ENCODE assay signal across 28 cellular contexts in the genomic region with DNA sequence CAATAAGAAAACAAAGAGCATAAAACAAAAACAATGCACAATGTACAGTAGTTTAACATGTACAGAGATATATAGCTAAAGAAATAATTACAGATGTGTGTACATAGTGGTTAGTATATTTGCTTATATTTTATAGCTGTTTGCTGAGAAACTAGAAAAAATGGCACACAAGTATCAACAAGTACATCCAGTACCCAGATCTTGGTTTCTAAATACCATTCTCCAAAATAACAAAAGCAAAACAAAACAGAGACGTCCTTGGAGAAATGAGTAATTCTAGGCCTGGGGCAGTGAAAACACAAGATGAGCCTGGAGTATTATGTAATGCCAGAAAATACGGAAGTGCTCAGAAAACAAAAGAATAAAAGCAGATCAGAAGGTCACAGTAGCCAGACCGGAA.
DNase-seq lines count a peak whose midpoint lies in the region; ATAC-seq and TF ChIP-seq lines count a peak whose summit lies in the region.
"Had no signal": no experiment of that assay in that cellular context is flagged by ENCODE, and none has a peak within 500 bp of the region (broad histone marks: within the 10 kb centered on the region; RNA-seq: fewer than 3 reads in every experiment).

No MANE protein-coding gene starts in this region.

- no peaks in the 10 kb centered on the region for H3K4me1 ChIP-seq in foreskin keratinocyte
- H3K4me1 ChIP-seq: BLaER1 treated with 17β-estradiol and CSF1 and Interleukin-3, amounts not matched to agents 10 nM and 100 nM; HAP-1; heart left ventricle had no signal

- in situ Hi-C loops in brain microvascular endothelial cell (cut with HindIII; ENCODE audit: low pct_ligation_motif_present, low sequenced_read_pairs), result no loop called here

- H3K27ac ChIP-seq in brain microvascular endothelial cell, result no peak overlapping the region
- H3K27ac ChIP-seq in foreskin keratinocyte, result no peak overlapping the region
- H3K27ac ChIP-seq: BLaER1 treated with 17β-estradiol and CSF1 and Interleukin-3, amounts not matched to agents 10 nM and 100 nM; dorsolateral prefrontal cortex; heart left ventricle had no signal

- POLR2A ChIA-PET in HEK293T (lab: Yijun Ruan, JAX), result no interaction called here

- no peak for TF ChIP-seq CTCF in brain microvascular endothelial cell (IDR thresholded peaks at IDR 0.05; ENCODE audit: low read depth, low read length, missing control alignments)
- no peak for TF ChIP-seq CTCF in foreskin keratinocyte (conservative IDR thresholded peaks at IDR 0.05)

- peak; percentile 3 for DNase-seq in H4 (ENCODE audit: low spot score)
- peak; percentile 68 for DNase-seq in MV-4-11 (lab: John Stamatoyannopoulos, UW)
- DNase-seq in brain microvascular endothelial cell, result peak; percentile 20
- DNase-seq in foreskin keratinocyte, result peak; percentile 40 to 73
- DNase-seq in activated naive CD4-positive, alpha-beta T cell (lab: John Stamatoyannopoulos, UW), result no peak
- no peak for DNase-seq in HEK293T (ENCODE audit: extremely low spot score)
- no peak for DNase-seq in AML-193 (lab: John Stamatoyannopoulos, UW)
- DNase-seq in stimulated activated effector memory CD8-positive, alpha-beta T cell treated with anti-CD3 and anti-CD28 coated beads, Interleukin-12 subunit alpha, Interleukin-12 subunit beta, amount 100 ng/mL, for 72 hours (ENCODE audit: low spot score in 2 of 2), result no peak
- DNase-seq: activated CD4-positive, alpha-beta memory T cell treated with anti-CD3 and anti-CD28 coated beads, Interleukin-2, amount 10 ng/mL, durations not matched to agents 7 days and 5 days; activated CD4-positive, CD25-positive, alpha-beta regulatory T cell treated with anti-CD3 and anti-CD28 coated beads, Interleukin-2, amount 50 U/mL, for 72 hours; activated CD8-positive, alpha-beta memory T cell treated with anti-CD3 and anti-CD28 coated beads, Interleukin-2, amount 50 U/mL, for 48 hours; central memory CD4-positive, alpha-beta T cell; DMS79 treated with DMSO at 0.1 percent for 48 hours; dorsolateral prefrontal cortex; heart left ventricle; Karpas-422; NCI-H1105 treated with DMSO at 0.1 percent for 48 hours; NCI-H2029; NCI-H526 treated with DMSO at 0.1 percent for 48 hours; retina; stimulated activated CD4-positive, alpha-beta T cell treated with anti-CD3 and anti-CD28 coated beads, Interleukin-2, amount 100 ng/mL, for 24 hours had no signal

- H3K4me3 Mint-ChIP-seq in stimulated activated effector memory CD8-positive, alpha-beta T cell treated with anti-CD3 and anti-CD28 coated beads, Interleukin-12 subunit alpha, Interleukin-12 subunit beta, amount 100 ng/mL, for 72 hours, result no peak overlapping the region
- H3K4me3 Mint-ChIP-seq: activated CD4-positive, alpha-beta memory T cell treated with anti-CD3 and anti-CD28 coated beads, Interleukin-2, amount 10 ng/mL, durations not matched to agents 7 days and 5 days; activated naive CD4-positive, alpha-beta T cell treated with anti-CD3 and anti-CD28 coated beads, Interleukin-2, amount 50 U/mL, for 24 hours; natural killer cell treated with Interleukin-12 subunit alpha and Interleukin-12 subunit beta and Interleukin-15 and Interleukin-18, amount 100 ng/mL, for 72 hours; T-helper 1 cell treated with Interleukin-12 subunit alpha and Interleukin-12 subunit beta and Interleukin-4 antibody, amounts not matched to agents 30 μg/mL and 1 μg/mL, for 36 hours; type B pancreatic cell had no signal

- H3K36me3 Mint-ChIP-seq in stimulated activated effector memory CD8-positive, alpha-beta T cell treated with anti-CD3 and anti-CD28 coated beads, Interleukin-12 subunit alpha, Interleukin-12 subunit beta, amount 100 ng/mL, for 72 hours, result no peaks in the 10 kb centered on the region
- H3K36me3 Mint-ChIP-seq: activated naive CD4-positive, alpha-beta T cell treated with anti-CD3 and anti-CD28 coated beads, Interleukin-2, amount 50 U/mL, for 24 hours; natural killer cell treated with Interleukin-12 subunit alpha and Interleukin-12 subunit beta and Interleukin-15 and Interleukin-18, amount 100 ng/mL, for 72 hours; type B pancreatic cell had no signal

- H3K4me3 ChIP-seq in brain microvascular endothelial cell (ENCODE audit: low read depth, low read length), result no peak overlapping the region
- H3K4me3 ChIP-seq: BLaER1 treated with 17β-estradiol and CSF1 and Interleukin-3, amounts not matched to agents 10 nM and 100 nM; dorsolateral prefrontal cortex; HAP-1; heart left ventricle; smooth muscle cell had no signal

- CTCF ChIA-PET in HEK293T (lab: Yijun Ruan, JAX), result no interaction called here

- H3K4me1 Mint-ChIP-seq in stimulated activated effector memory CD8-positive, alpha-beta T cell treated with anti-CD3 and anti-CD28 coated beads, Interleukin-12 subunit alpha, Interleukin-12 subunit beta, amount 100 ng/mL, for 72 hours, result no peaks in the 10 kb centered on the region
- H3K4me1 Mint-ChIP-seq: activated CD4-positive, alpha-beta memory T cell treated with anti-CD3 and anti-CD28 coated beads, Interleukin-2, amount 10 ng/mL, durations not matched to agents 7 days and 5 days; activated naive CD4-positive, alpha-beta T cell treated with anti-CD3 and anti-CD28 coated beads, Interleukin-2, amount 50 U/mL, for 24 hours had no signal

- no peak overlapping the region for H3K27ac Mint-ChIP-seq in stimulated activated effector memory CD8-positive, alpha-beta T cell treated with anti-CD3 and anti-CD28 coated beads, Interleukin-12 subunit alpha, Interleukin-12 subunit beta, amount 100 ng/mL, for 72 hours
- H3K27ac Mint-ChIP-seq: activated CD4-positive, alpha-beta memory T cell treated with anti-CD3 and anti-CD28 coated beads, Interleukin-2, amount 10 ng/mL, durations not matched to agents 7 days and 5 days; activated naive CD4-positive, alpha-beta T cell treated with anti-CD3 and anti-CD28 coated beads, Interleukin-2, amount 50 U/mL, for 24 hours; natural killer cell treated with Interleukin-12 subunit alpha and Interleukin-12 subunit beta and Interleukin-15 and Interleukin-18, amount 100 ng/mL, for 72 hours; T-helper 1 cell treated with Interleukin-12 subunit alpha and Interleukin-12 subunit beta and Interleukin-4 antibody, amounts not matched to agents 30 μg/mL and 1 μg/mL, for 36 hours; type B pancreatic cell had no signal

- H3K27me3 ChIP-seq in brain microvascular endothelial cell (replicated peaks), result no peaks in the 10 kb centered on the region
- H3K27me3 ChIP-seq in foreskin keratinocyte, result no peaks in the 10 kb centered on the region
- H3K27me3 ChIP-seq: heart left ventricle had no signal

- no peaks in the 10 kb centered on the region for H3K36me3 ChIP-seq in brain microvascular endothelial cell (replicated peaks)
- H3K36me3 ChIP-seq: BLaER1 treated with 17β-estradiol and CSF1 and Interleukin-3, amounts not matched to agents 10 nM and 100 nM; HAP-1; heart left ventricle had no signal

- ATAC-seq in foreskin keratinocyte, result peak; percentile 35
- ATAC-seq in stimulated activated effector memory CD8-positive, alpha-beta T cell treated with anti-CD3 and anti-CD28 coated beads, Interleukin-12 subunit alpha, Interleukin-12 subunit beta, amount 100 ng/mL, for 72 hours, result no peak
- ATAC-seq: heart left ventricle; natural killer cell treated with Interleukin-12 subunit alpha and Interleukin-12 subunit beta and Interleukin-15 and Interleukin-18, amount 100 ng/mL, for 72 hours had no signal

- peaks cover 2% of the 10 kb centered on the region for H3K9me3 Mint-ChIP-seq in stimulated activated effector memory CD8-positive, alpha-beta T cell treated with anti-CD3 and anti-CD28 coated beads, Interleukin-12 subunit alpha, Interleukin-12 subunit beta, amount 100 ng/mL, for 72 hours
- H3K9me3 Mint-ChIP-seq: activated naive CD4-positive, alpha-beta T cell treated with anti-CD3 and anti-CD28 coated beads, Interleukin-2, amount 50 U/mL, for 24 hours; type B pancreatic cell had no signal

TF ChIP-seq in HEK293T, 16 proteins besides CTCF, POLR2A, EP300 and RAD21:
- TF ChIP-seq ARNT (IDR thresholded peaks at IDR 0.05) (no peak), SP1 (IDR thresholded peaks at IDR 0.05) (no peak), HDGF (IDR thresholded peaks at IDR 0.05; ENCODE audit: borderline replicate concordance) (no peak), FOXK2 (IDR thresholded peaks at IDR 0.05) (no peak), FOXA1 (IDR thresholded peaks at IDR 0.05) (no peak), ELF4 (IDR thresholded peaks at IDR 0.05) (no peak), BHLHE40 (IDR thresholded peaks at IDR 0.05; ENCODE audit: borderline replicate concordance) (no peak), L3MBTL2 (conservative IDR thresholded peaks at IDR 0.05) (no peak), TARDBP (IDR thresholded peaks at IDR 0.05) (no peak), LEF1 (IDR thresholded peaks at IDR 0.05; ENCODE audit: borderline replicate concordance) (no peak), NFRKB (IDR thresholded peaks at IDR 0.05) (no peak), PKNOX1 (IDR thresholded peaks at IDR 0.05) (no peak), FOXM1 (IDR thresholded peaks at IDR 0.05; ENCODE audit: borderline replicate concordance) (no peak), CTBP1 (IDR thresholded peaks at IDR 0.05; ENCODE audit: borderline replicate concordance) (no peak), SUZ12 (IDR thresholded peaks at IDR 0.05) (no peak), ZNF384 (IDR thresholded peaks at IDR 0.05) (no peak)

Comparison
In these comparisons a context has a peak if more than half of its experiments do, and no peak if none do; other contexts are left out.
1. DNase-seq: peak in H4 (single experiment), MV-4-11 (single experiment), brain microvascular endothelial cell (single experiment) and foreskin keratinocyte (2 of 2); none in activated naive CD4-positive, alpha-beta T cell (0 of 4), HEK293T (single experiment), AML-193 (0 of 2) and stimulated activated effector memory CD8-positive, alpha-beta T cell treated with anti-CD3 and anti-CD28 coated beads, Interleukin-12 subunit alpha, Interleukin-12 subunit beta, amount 100 ng/mL, for 72 hours (0 of 2).